ENCODE assay signal across 1 cellular context in genomic region chr13:42807236-42807635, GRCh38.
TF ChIP-seq lines count a peak whose summit lies in the region.

No MANE protein-coding gene starts in this region.

TF ChIP-seq in WTC11, 78 proteins besides CTCF, POLR2A, EP300 and RAD21 (continued from another document):
- TF ChIP-seq ATF6 (CRISPR knock-in tag; IDR thresholded peaks at IDR 0.05) (no peak), NFYB (CRISPR knock-in tag; conservative IDR thresholded peaks at IDR 0.05; ENCODE audit: low read depth) (no peak), RORB (CRISPR knock-in tag; IDR thresholded peaks at IDR 0.05) (no peak), E2F4 (CRISPR knock-in tag; IDR thresholded peaks at IDR 0.05; ENCODE audit: borderline replicate concordance, low read depth) (no peak), OVOL2 (CRISPR knock-in tag; IDR thresholded peaks at IDR 0.05; ENCODE audit: borderline replicate concordance) (no peak), ZNF416 (CRISPR knock-in tag; IDR thresholded peaks at IDR 0.05) (no peak), CREM (CRISPR knock-in tag; IDR thresholded peaks at IDR 0.05) (no peak), AFF4 (CRISPR knock-in tag; IDR thresholded peaks at IDR 0.05; ENCODE audit: borderline replicate concordance) (no peak), ZSCAN18 (CRISPR knock-in tag; IDR thresholded peaks at IDR 0.05) (no peak), ZNF396 (CRISPR knock-in tag; IDR thresholded peaks at IDR 0.05; ENCODE audit: borderline replicate concordance) (no peak), ATF3 (CRISPR knock-in tag; conservative IDR thresholded peaks at IDR 0.05) (no peak)
TF ChIP-seq in WTC11: peak in this region for 0.
